Comparison of ENCODE assay signal across 10 cellular contexts in the genomic region with DNA sequence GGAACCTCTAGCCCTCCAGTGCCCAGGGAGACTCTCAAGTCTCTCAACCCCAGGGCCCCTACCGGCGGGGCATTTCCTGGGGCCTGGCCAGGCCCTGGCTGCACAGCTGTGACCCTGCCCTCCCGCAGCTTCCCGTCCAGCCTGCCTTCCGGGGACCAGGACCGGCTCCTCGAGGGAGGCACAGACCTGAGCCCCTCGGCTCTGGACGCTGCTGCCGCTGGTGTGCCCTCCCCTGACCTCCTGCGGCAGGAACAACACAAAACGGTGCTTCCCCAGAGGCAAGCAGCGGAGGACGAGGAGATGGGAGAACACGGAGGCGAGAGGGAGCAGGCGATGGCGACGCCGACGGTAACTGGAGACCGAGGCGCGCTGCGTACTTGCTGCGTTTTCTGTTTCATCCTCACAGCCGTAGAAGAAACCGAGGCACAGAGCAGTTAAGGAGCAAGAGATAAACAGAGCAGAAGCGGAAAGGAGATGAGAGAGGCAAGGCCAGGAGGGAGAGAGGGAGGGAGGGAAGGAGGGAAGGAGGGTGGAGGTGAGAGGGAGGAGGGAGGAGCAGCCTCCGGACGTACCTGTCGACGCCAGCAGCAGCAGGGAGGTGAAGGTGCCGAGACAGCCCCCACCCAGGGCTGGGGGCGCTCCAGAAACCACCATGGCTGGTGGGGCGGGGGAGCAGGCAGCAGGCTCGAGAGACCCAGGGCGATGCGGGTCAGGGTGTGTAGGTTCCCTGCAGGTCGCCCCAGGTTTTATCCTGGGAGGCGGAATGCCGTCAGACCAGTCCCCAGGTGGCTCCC. TPM values are rescaled to one million over a fixed set of nuclear protein-coding genes. Genes with fewer than 3 reads are reported as not detected.
A peak's percentile ranks its signal among the peaks of the same experiment; 100 is the strongest.
DNase-seq lines count a peak whose midpoint lies in the region; TF ChIP-seq lines count a peak whose summit lies in the region.
"Had no signal": no experiment of that assay in that cellular context is flagged by ENCODE, and none has a peak within 500 bp of the region (broad histone marks: within the 10 kb centered on the region; RNA-seq: fewer than 3 reads in every experiment).

A gene with protein sequence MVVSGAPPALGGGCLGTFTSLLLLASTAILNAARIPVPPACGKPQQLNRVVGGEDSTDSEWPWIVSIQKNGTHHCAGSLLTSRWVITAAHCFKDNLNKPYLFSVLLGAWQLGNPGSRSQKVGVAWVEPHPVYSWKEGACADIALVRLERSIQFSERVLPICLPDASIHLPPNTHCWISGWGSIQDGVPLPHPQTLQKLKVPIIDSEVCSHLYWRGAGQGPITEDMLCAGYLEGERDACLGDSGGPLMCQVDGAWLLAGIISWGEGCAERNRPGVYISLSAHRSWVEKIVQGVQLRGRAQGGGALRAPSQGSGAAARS (minus strand): TSS at position 720 of the 794 bp plus-strand sequence. CDS start 66 bp downstream, at position 654.

- H3K9ac ChIP-seq in smooth muscle cell (ENCODE audit: low read depth): no peak within 1 kb of the TSS

- H2AFZ ChIP-seq in hepatocyte: peak within 1 kb of the TSS; percentile 21
- H2AFZ ChIP-seq in smooth muscle cell (ENCODE audit: low read depth): no peak within 1 kb of the TSS

- H4K20me1 ChIP-seq in hepatocyte (ENCODE audit: insufficient read depth, poor library complexity, severe bottlenecking): no peaks in the 10 kb centered on the region
- no peaks in the 10 kb centered on the region for H4K20me1 ChIP-seq in smooth muscle cell (ENCODE audit: low read depth)

- TF ChIP-seq CTCF in hepatocyte (IDR thresholded peaks at IDR 0.05; ENCODE audit: poor library complexity) (no peak), smooth muscle cell (IDR thresholded peaks at IDR 0.05; ENCODE audit: borderline replicate concordance, insufficient read depth, poor library complexity, severe bottlenecking) (no peak)

- H3K9me3 Mint-ChIP-seq in T-helper 2 cell treated with Interferon-gamma antibody and Interleukin-4, amounts not matched to agents 5 μg/mL and 100 μg/mL, for 36 hours: peaks cover 14% of the 10 kb centered on the region

- H3K27ac ChIP-seq in hepatocyte (peak within 1 kb of the TSS; percentile 97), smooth muscle cell (ENCODE audit: low read depth) (no peak within 1 kb of the TSS)

- peak within 1 kb of the TSS; percentile 45 for H3K4me3 ChIP-seq in hepatocyte
- peak within 1 kb of the TSS; percentile 44 for H3K4me3 ChIP-seq in smooth muscle cell

- H3F3A ChIP-seq in smooth muscle cell (ENCODE audit: low read depth): no peaks in the 10 kb centered on the region

- DNase-seq in DMS153 treated with DMSO at 0.1 percent for 48 hours (lab: John Stamatoyannopoulos, UW; ENCODE audit: unreplicated experiment): peak; percentile 11
- DNase-seq in DMS153 (lab: John Stamatoyannopoulos, UW): no peak
- DNase-seq in T-helper 2 cell treated with Interferon-gamma antibody and Interleukin-4, amounts not matched to agents 5 μg/mL and 100 μg/mL, for 36 hours (ENCODE audit: low spot score): no peak
- DNase-seq in hepatocyte (ENCODE audit: low spot score): peak; percentile 84
- DNase-seq in smooth muscle cell (lab: John Stamatoyannopoulos, UW; ENCODE audit: unreplicated experiment): no peak
- DNase-seq in GOT3 (lab: John Stamatoyannopoulos, UW): no peak
- no peak for DNase-seq in cerebellar cortex (ENCODE audit: low spot score)
- DNase-seq in H4 (ENCODE audit: low spot score): no peak
- DNase-seq: SIG-M5 had no signal

- H3K4me2 ChIP-seq in hepatocyte: peak within 1 kb of the TSS; percentile 80
- H3K4me2 ChIP-seq in smooth muscle cell: peak within 1 kb of the TSS; percentile 72

- peak within 1 kb of the TSS; percentile 70 for H3K4me3 Mint-ChIP-seq in T-helper 2 cell treated with Interferon-gamma antibody and Interleukin-4, amounts not matched to agents 5 μg/mL and 100 μg/mL, for 36 hours

- peaks cover 8% of the 10 kb centered on the region for H3K27me3 Mint-ChIP-seq in T-helper 2 cell treated with Interferon-gamma antibody and Interleukin-4, amounts not matched to agents 5 μg/mL and 100 μg/mL, for 36 hours (ENCODE audit: low read depth)

- H3K27me3 ChIP-seq in hepatocyte (no peaks in the 10 kb centered on the region), smooth muscle cell (ENCODE audit: low read depth) (peaks cover 20% of the 10 kb centered on the region)

- no peaks in the 10 kb centered on the region for H3K9me2 ChIP-seq in hepatocyte (replicated peaks; ENCODE audit: insufficient read depth)

- H3K36me3 Mint-ChIP-seq in T-helper 2 cell treated with Interferon-gamma antibody and Interleukin-4, amounts not matched to agents 5 μg/mL and 100 μg/mL, for 36 hours (ENCODE audit: low read depth): peaks cover 4% of the 10 kb centered on the region

- no peaks in the 10 kb centered on the region for H3K36me3 ChIP-seq in hepatocyte (replicated peaks; ENCODE audit: insufficient read depth, low read depth)
- no peaks in the 10 kb centered on the region for H3K36me3 ChIP-seq in smooth muscle cell (ENCODE audit: low read depth)

- WGBS in hepatocyte (ENCODE audit: low lambda C conversion rate, missing lambda C conversion rate): 9% methylated on average over 32 of the region's 42 CpGs
- WGBS in smooth muscle cell (ENCODE audit: low lambda C conversion rate): 13% methylated on average over 37 of the region's 42 CpGs

- H3K79me2 ChIP-seq in hepatocyte: peaks cover 6% of the 10 kb centered on the region
- H3K79me2 ChIP-seq in smooth muscle cell (ENCODE audit: low read depth): no peaks in the 10 kb centered on the region

- H3K27ac Mint-ChIP-seq in T-helper 2 cell treated with Interferon-gamma antibody and Interleukin-4, amounts not matched to agents 5 μg/mL and 100 μg/mL, for 36 hours: no peak within 1 kb of the TSS

- H3K4me1 ChIP-seq in hepatocyte (ENCODE audit: insufficient read depth) (no peaks in the 10 kb centered on the region), smooth muscle cell (ENCODE audit: low read depth) (no peaks in the 10 kb centered on the region)

- H3K4me1 Mint-ChIP-seq in T-helper 2 cell treated with Interferon-gamma antibody and Interleukin-4, amounts not matched to agents 5 μg/mL and 100 μg/mL, for 36 hours (ENCODE audit: low read depth): peaks cover 3% of the 10 kb centered on the region

- H3K9me3 ChIP-seq in hepatocyte (ENCODE audit: low read depth): no peaks in the 10 kb centered on the region
- H3K9me3 ChIP-seq in smooth muscle cell (replicated peaks; ENCODE audit: low read depth): no peaks in the 10 kb centered on the region

RNA-seq across cellular contexts. Expression of the gene that starts here (rescaled TPM):
- 50.0 and 60.2 TPM in 2 replicates for total RNA-seq in hepatocyte
- 66.3 and 100 TPM in 2 replicates for polyA plus RNA-seq in hepatocyte
- total RNA-seq in smooth muscle cell: 2.2 TPM in 1 of 2 replicates, not detected in the other
- polyA plus RNA-seq in smooth muscle cell: 0.79 and 3.7 TPM in 2 replicates
- total RNA-seq in H4 (2014; rRNA removed; shearing (Covaris generic)): not detected in 2 replicates
- polyA plus RNA-seq: fibroblast of lung had no signal

Comparison
In these comparisons a context has a peak if more than half of its experiments do, and no peak if none do; other contexts are left out.
1. RNA of the gene that starts here (total RNA-seq): 50.0 to 60.2 TPM in hepatocyte; 2.2 TPM in smooth muscle cell and not detected in H4; every median in the first group is over 10 times any median in the second.
2. RNA of the gene that starts here (polyA plus RNA-seq): 66.3 to 100 TPM in hepatocyte; 0.79 to 3.7 TPM in smooth muscle cell; every median in the first group is over 10 times any median in the second.
3. DNase-seq: peak in DMS153 treated with DMSO at 0.1 percent for 48 hours (single experiment) and hepatocyte (single experiment); none in DMS153 (single experiment), T-helper 2 cell treated with Interferon-gamma antibody and Interleukin-4, amounts not matched to agents 5 μg/mL and 100 μg/mL, for 36 hours (single experiment), smooth muscle cell (single experiment), GOT3 (single experiment), cerebellar cortex (single experiment) and H4 (single experiment).